Comparison of ENCODE assay signal across 9 cellular contexts in genomic region chr1:206469933-206470691, GRCh38. TPM values are rescaled to one million over a fixed set of nuclear protein-coding genes. Genes with fewer than 3 reads are reported as not detected.
DNase-seq lines count a peak whose midpoint lies in the region; ATAC-seq and TF ChIP-seq lines count a peak whose summit lies in the region.
"Had no signal": no experiment of that assay in that cellular context is flagged by ENCODE, and none has a peak within 500 bp of the region (broad histone marks: within the 10 kb centered on the region; RNA-seq: fewer than 3 reads in every experiment).

IKBKE (plus strand) TSS chr1:206470476; CDS start chr1:206473228, 2,752 bp downstream.

- in situ Hi-C loops in Caki2 (cut with HindIII; ENCODE audit: low pct_unique_long_range_greater_than_20kb, low sequenced_read_pairs): no loop called here

- peak; percentile 51 for ATAC-seq in HG03460 (IDR thresholded peaks at IDR 0.05; ENCODE audit: unreplicated experiment)
- peak in 3 of 4 donors; percentile 41 to 60 (median 44) for ATAC-seq in psoas muscle

- H3K4me1 ChIP-seq in SJSA1 (replicated peaks) (peaks cover 24% of the 10 kb centered on the region), right atrium auricular region (peaks cover 0 to 27% of the 10 kb centered on the region in 2 donors), psoas muscle (peaks cover 5% of the 10 kb centered on the region)

- H3K4me3 ChIP-seq in SJSA1: peak within 1 kb of the TSS; percentile 47
- peak within 1 kb of the TSS; percentile 48 to 62 for H3K4me3 ChIP-seq in right atrium auricular region
- peak within 1 kb of the TSS; percentile 55 for H3K4me3 ChIP-seq in psoas muscle

- H3K27ac ChIP-seq in SJSA1 (no peak within 1 kb of the TSS), right atrium auricular region (peak within 1 kb of the TSS; percentile 6 to 60), psoas muscle (no peak within 1 kb of the TSS)

- H3K27me3 ChIP-seq in SJSA1 (replicated peaks) (no peaks in the 10 kb centered on the region), right atrium auricular region (no peaks in the 10 kb centered on the region), psoas muscle (ENCODE audit: insufficient read depth in 3 of 3, low read length in 2 of 3) (peaks cover 0 to 35% (median 0%) of the 10 kb centered on the region in 3 donors)

- DNase-seq in Caki2 (ENCODE audit: low read depth): peak; percentile 83
- peak; percentile 77 for DNase-seq in GM19240 (ENCODE audit: insufficient read length, low spot score)
- peak; percentile 67 to 71 for DNase-seq in SJSA1 (ENCODE audit: low read depth in 1 of 2, low spot score in 2 of 2)
- peak; percentile 70 for DNase-seq in amniotic epithelial cell (ENCODE audit: low read depth)
- peak; percentile 77 for DNase-seq in right atrium auricular region (ENCODE audit: low spot score)
- no peak for DNase-seq in psoas muscle
- no peak for DNase-seq in NCI-H128 (lab: John Stamatoyannopoulos, UW; ENCODE audit: unreplicated experiment)

- peak; percentile 21 to 44 for TF ChIP-seq CTCF in right atrium auricular region (IDR thresholded peaks at IDR 0.05)
- TF ChIP-seq CTCF in psoas muscle (IDR thresholded peaks at IDR 0.05): no peak

- WGBS in psoas muscle, 3 donors: 13 to 23% (median 17%) methylated on average over 10 of the region's 10 CpGs

- peaks cover 11% of the 10 kb centered on the region for H3K36me3 ChIP-seq in SJSA1
- H3K36me3 ChIP-seq in right atrium auricular region: no peaks in the 10 kb centered on the region
- no peaks in the 10 kb centered on the region for H3K36me3 ChIP-seq in psoas muscle (ENCODE audit: insufficient read depth in 1 of 2, low read depth in 1 of 2)

- intact Hi-C loops in psoas muscle (cut with DNase I): loop anchor here in 1 of 2 donors (10.0 kb wide), 1 partner anchor 445 kb away; no protein-coding TSS in a partner anchor

- no peaks in the 10 kb centered on the region for H3K9me3 ChIP-seq in SJSA1 (replicated peaks)
- no peaks in the 10 kb centered on the region for H3K9me3 ChIP-seq in right atrium auricular region
- H3K9me3 ChIP-seq in psoas muscle: no peaks in the 10 kb centered on the region

RNA-seq across cellular contexts. Expression of gene IKBKE, which starts in this region (rescaled TPM):
- total RNA-seq in Caki2 (2014; rRNA removed; shearing (Covaris generic); ENCODE audit: low replicate concordance): 21.0 and 24.6 TPM in 2 replicates
- 12.6 and 26.7 TPM in 2 replicates for total RNA-seq in SJSA1 (2014; rRNA removed; shearing (Covaris generic))
- 1 to 10 TPM; 1.3 to 3.2 TPM for total RNA-seq in right atrium auricular region
- total RNA-seq in psoas muscle: under 1 TPM; 0.44 to 0.89 (median 0.58) TPM
- under 1 TPM; 0.14 to 0.32 (median 0.27) TPM for polyA plus RNA-seq in psoas muscle
- polyA plus RNA-seq: neural cell had no signal

Comparison
In these comparisons a context has a peak if more than half of its experiments do, and no peak if none do; other contexts are left out.
1. Peak in ATAC-seq and H3K4me3 ChIP-seq in psoas muscle; RNA of the gene not detected or under 1 TPM.
2. DNase-seq: peak in Caki2 (single experiment), GM19240 (single experiment), SJSA1 (2 of 2), amniotic epithelial cell (single experiment) and right atrium auricular region (single experiment); none in psoas muscle (0 of 2) and NCI-H128 (single experiment).
3. H3K27ac ChIP-seq: peak in right atrium auricular region (2 of 2); none in SJSA1 (single experiment) and psoas muscle (single experiment).
4. Peak in every context shown above with its lines, with median percentiles within 50 percentile points of each other: H3K4me3 ChIP-seq.